14 cellular contexts compared by ENCODE assay signal in the genomic region with DNA sequence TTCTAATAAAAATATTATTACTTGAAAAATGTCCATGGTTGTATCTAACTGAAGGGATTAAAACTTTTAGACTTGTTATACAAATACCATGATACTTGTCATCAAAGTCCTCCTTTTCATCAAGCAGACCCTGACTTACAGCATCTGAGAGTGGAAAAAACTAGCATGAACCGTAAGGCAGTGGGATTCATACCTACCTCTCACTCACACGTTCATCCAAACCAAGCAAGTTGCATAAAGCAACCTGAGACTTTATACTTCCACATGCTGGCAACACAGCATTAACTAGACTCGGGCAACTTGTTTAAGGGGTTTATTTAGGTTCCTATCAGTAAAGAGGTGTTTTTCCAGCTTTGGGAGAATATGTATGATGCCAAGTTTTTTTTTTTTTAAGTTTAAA. TPM values are rescaled to one million over a fixed set of nuclear protein-coding genes. Genes with fewer than 3 reads are reported as not detected.
DNase-seq lines count a peak whose midpoint lies in the region; ATAC-seq and TF ChIP-seq lines count a peak whose summit lies in the region.
"Had no signal": no experiment of that assay in that cellular context is flagged by ENCODE, and none has a peak within 500 bp of the region (broad histone marks: within the 10 kb centered on the region; RNA-seq: fewer than 3 reads in every experiment).

No MANE protein-coding gene starts in this region.

- H3K4me3 Mint-ChIP-seq in activated CD4-positive, alpha-beta T cell treated with anti-CD3 and anti-CD28 coated beads for 36 hours: peak overlapping the region; percentile 57
- peak overlapping the region; percentile 71 for H3K4me3 Mint-ChIP-seq in memory B cell
- H3K4me3 Mint-ChIP-seq in endothelial cell (ENCODE audit: unreplicated experiment): no peak overlapping the region

- no peaks in the 10 kb centered on the region for H3K27me3 Mint-ChIP-seq in activated CD4-positive, alpha-beta T cell treated with anti-CD3 and anti-CD28 coated beads for 36 hours
- H3K27me3 Mint-ChIP-seq in memory B cell (no peaks in the 10 kb centered on the region), endothelial cell (ENCODE audit: unreplicated experiment) (no peaks in the 10 kb centered on the region)

- POLR2A ChIA-PET in activated CD4-positive, alpha-beta T cell treated with anti-CD3 and anti-CD28 coated beads for 36 hours (lab: Charles Lee): no interaction called here

- no peaks in the 10 kb centered on the region for H3K36me3 Mint-ChIP-seq in activated CD4-positive, alpha-beta T cell treated with anti-CD3 and anti-CD28 coated beads for 36 hours (ENCODE audit: low read depth)
- H3K36me3 Mint-ChIP-seq in memory B cell (no peaks in the 10 kb centered on the region), endothelial cell (ENCODE audit: low read depth, unreplicated experiment) (no peaks in the 10 kb centered on the region)

- H3K9me3 Mint-ChIP-seq in activated CD4-positive, alpha-beta T cell treated with anti-CD3 and anti-CD28 coated beads for 36 hours (ENCODE audit: low read depth): peaks cover 3% of the 10 kb centered on the region
- H3K9me3 Mint-ChIP-seq in memory B cell (peaks cover 1% of the 10 kb centered on the region), endothelial cell (ENCODE audit: unreplicated experiment) (no peaks in the 10 kb centered on the region)

- CTCF ChIA-PET in activated CD4-positive, alpha-beta T cell treated with anti-CD3 and anti-CD28 coated beads for 36 hours (lab: Charles Lee): no interaction called here

- TF ChIP-seq CTCF in endothelial cell (IDR thresholded peaks at IDR 0.05; ENCODE audit: unreplicated experiment): no peak

- intact Hi-C loops in activated CD4-positive, alpha-beta T cell treated with anti-CD3 and anti-CD28 coated beads for 36 hours (cut with DNase I, micrococcal nuclease): no loop called here

- H3K4me1 Mint-ChIP-seq in activated CD4-positive, alpha-beta T cell treated with anti-CD3 and anti-CD28 coated beads for 36 hours: peaks cover 14% of the 10 kb centered on the region
- peaks cover 8% of the 10 kb centered on the region for H3K4me1 Mint-ChIP-seq in memory B cell
- peaks cover 5% of the 10 kb centered on the region for H3K4me1 Mint-ChIP-seq in endothelial cell (ENCODE audit: unreplicated experiment)

- peak overlapping the region; percentile 96 for H3K27ac Mint-ChIP-seq in activated CD4-positive, alpha-beta T cell treated with anti-CD3 and anti-CD28 coated beads for 36 hours
- H3K27ac Mint-ChIP-seq in memory B cell: peak overlapping the region; percentile 86
- H3K27ac Mint-ChIP-seq in endothelial cell (ENCODE audit: unreplicated experiment): no peak overlapping the region

- peak; percentile 68 for ATAC-seq in activated CD4-positive, alpha-beta T cell treated with anti-CD3 and anti-CD28 coated beads for 36 hours
- ATAC-seq in GM21619 (IDR thresholded peaks at IDR 0.05; ENCODE audit: unreplicated experiment) (peak; percentile 35), HG03469 (IDR thresholded peaks at IDR 0.05; ENCODE audit: unreplicated experiment) (peak; percentile 21), memory B cell (ENCODE audit: low read depth) (peak; percentile 31), GM21367 (IDR thresholded peaks at IDR 0.05; ENCODE audit: unreplicated experiment) (no peak)

- DNase-seq in activated CD4-positive, alpha-beta T cell treated with anti-CD3 and anti-CD28 coated beads for 36 hours: no peak
- no peak for DNase-seq in activated CD4-positive, alpha-beta T cell treated with anti-CD3 and anti-CD28 coated beads, Interleukin-2, amount 50 U/mL, for 48 hours
- DNase-seq in memory B cell (ENCODE audit: low spot score in 2 of 2) (no peak), endothelial cell (ENCODE audit: low spot score) (no peak), middle frontal gyrus (ENCODE audit: extremely low spot score, low spot score) (no peak)
- DNase-seq: islet precursor cell, substantia nigra had no signal

RNA-seq across cellular contexts. Expression of a gene that starts 22.6 kb away (rescaled TPM):
- under 1 TPM in 1 of 2 experiments, not detected in 1; 0.04 TPM for total RNA-seq in activated CD4-positive, alpha-beta T cell treated with anti-CD3 and anti-CD28 coated beads for 36 hours
- not detected for total RNA-seq in endothelial cell (ENCODE audit: unreplicated experiment)
- total RNA-seq: activated CD8-positive, alpha-beta memory T cell treated with anti-CD3 and anti-CD28 coated beads for 36 hours; cardiac muscle cell; MCF 10A; SK-MEL-5 had no signal

RNA-seq across cellular contexts. Expression of a gene that starts 53.1 kb away (rescaled TPM):
- total RNA-seq in activated CD4-positive, alpha-beta T cell treated with anti-CD3 and anti-CD28 coated beads for 36 hours: 100 to 1,000 TPM; 110 to 116 TPM
- total RNA-seq in endothelial cell (ENCODE audit: unreplicated experiment): 6.2 TPM

Comparison
In these comparisons a context has a peak if more than half of its experiments do, and no peak if none do; other contexts are left out.
1. RNA of a gene that starts 53.1 kb away (total RNA-seq): 110 to 116 TPM in activated CD4-positive, alpha-beta T cell treated with anti-CD3 and anti-CD28 coated beads for 36 hours; 6.2 TPM in endothelial cell (single experiment); every median in the first group is over 10 times any median in the second.